In genomic region chr11:95788921-95789505, GRCh38 we compare ENCODE assay signal across 1 cellular context.
A peak's percentile ranks its signal among the peaks of the same experiment; 100 is the strongest.
TF ChIP-seq lines count a peak whose summit lies in the region.

No MANE protein-coding gene starts in this region.

TF ChIP-seq in H1, 55 proteins besides CTCF, POLR2A, EP300 and RAD21 (continued from another document):
- no peak for TF ChIP-seq CHD7 (IDR thresholded peaks at IDR 0.05; ENCODE audit: insufficient replicate concordance, low read length)
- TF ChIP-seq ZNF274 (IDR thresholded peaks at IDR 0.05; ENCODE audit: borderline replicate concordance, extremely low read depth, low read length): no peak
- no peak for TF ChIP-seq SIRT6 (IDR thresholded peaks at IDR 0.05; ENCODE audit: low read length)
- TF ChIP-seq HDAC6 (IDR thresholded peaks at IDR 0.05; ENCODE audit: low read depth, low read length): no peak
- no peak for TF ChIP-seq SUZ12 (IDR thresholded peaks at IDR 0.05; ENCODE audit: low read length)
- TF ChIP-seq BACH1 (IDR thresholded peaks at IDR 0.05; ENCODE audit: low read length): no peak
- TF ChIP-seq SAP30 (IDR thresholded peaks at IDR 0.05; ENCODE audit: insufficient read depth, insufficient replicate concordance, low read length): peak; percentile 59
- TF ChIP-seq RXRA (IDR thresholded peaks at IDR 0.05; ENCODE audit: insufficient read depth, low read depth, low read length): no peak
- no peak for TF ChIP-seq SP4 (IDR thresholded peaks at IDR 0.05; ENCODE audit: low read length)
TF ChIP-seq in H1: peak in this region for 2.
